In genomic region chr1:111570781-111571181, GRCh38 we compare ENCODE assay signal across 7 cellular contexts. TPM values are rescaled to one million over a fixed set of nuclear protein-coding genes. Genes with fewer than 3 reads are reported as not detected.
DNase-seq lines count a peak whose midpoint lies in the region; ATAC-seq, FAIRE-seq and TF ChIP-seq lines count a peak whose summit lies in the region.

No MANE protein-coding gene starts in this region.

- H3K4me2 ChIP-seq in GM23338: 0 out of 2 replicates have a peak overlapping the region, but pooled peaks have one; percentile 49

- DNase-seq in GM23338 (ENCODE audit: low spot score): peak; percentile 72
- peak; percentile 45 for DNase-seq in SK-MEL-5 (ENCODE audit: low read depth, low spot score)
- peak; percentile 50 for DNase-seq in bronchial epithelial cell (ENCODE audit: low read depth)
- DNase-seq in osteocyte (ENCODE audit: extremely low spot score, unreplicated experiment): no peak
- no peak for DNase-seq in testis
- no peak for DNase-seq in AG20443 (ENCODE audit: low spot score)
- DNase-seq in effector CD4-positive, alpha-beta T cell: no peak

- H3K27ac Mint-ChIP-seq in GM23338 (no peak overlapping the region), osteocyte (ENCODE audit: unreplicated experiment) (no peak overlapping the region)

- peaks cover 16% of the 10 kb centered on the region for H3K4me1 ChIP-seq in GM23338 (ENCODE audit: insufficient read depth)
- H3K4me1 ChIP-seq in testis: peaks cover 9% of the 10 kb centered on the region

- H3K4me3 ChIP-seq in GM23338: no peak overlapping the region
- H3K4me3 ChIP-seq in bronchial epithelial cell (ENCODE audit: low read depth, low read length): no peak overlapping the region
- no peak overlapping the region for H3K4me3 ChIP-seq in testis

- H3K36me3 Mint-ChIP-seq in GM23338 (ENCODE audit: low read depth) (no peaks in the 10 kb centered on the region), osteocyte (ENCODE audit: unreplicated experiment) (no peaks in the 10 kb centered on the region)

- FAIRE-seq in bronchial epithelial cell (lab: Jason Lieb, UNC): no peak

- TF ChIP-seq CTCF in GM23338 (conservative IDR thresholded peaks at IDR 0.05; ENCODE audit: low read depth in 2 of 2): peak; percentile 41 to 53
- peak; percentile 17 for TF ChIP-seq CTCF in bronchial epithelial cell (IDR thresholded peaks at IDR 0.05; ENCODE audit: insufficient read depth, low read length, severe bottlenecking)
- TF ChIP-seq CTCF in osteocyte (IDR thresholded peaks at IDR 0.05): peak; percentile 30
- TF ChIP-seq CTCF in testis (IDR thresholded peaks at IDR 0.05): peak in 1 of 3 experiments; percentile 33

- WGBS in testis, 2 donors: 94 to 100% methylated on average over 2 of the region's 2 CpGs

- no peaks in the 10 kb centered on the region for H4K20me1 ChIP-seq in GM23338 (replicated peaks; ENCODE audit: insufficient read depth)

- no peak overlapping the region for H3K4me3 Mint-ChIP-seq in GM23338
- no peak overlapping the region for H3K4me3 Mint-ChIP-seq in osteocyte (ENCODE audit: unreplicated experiment)

- H3K4me1 Mint-ChIP-seq in GM23338 (peaks cover 13% of the 10 kb centered on the region), osteocyte (ENCODE audit: unreplicated experiment) (no peaks in the 10 kb centered on the region)

- no peaks in the 10 kb centered on the region for H3K9me3 Mint-ChIP-seq in GM23338
- H3K9me3 Mint-ChIP-seq in osteocyte (ENCODE audit: unreplicated experiment): no peaks in the 10 kb centered on the region

- H3K27me3 Mint-ChIP-seq in GM23338 (ENCODE audit: insufficient read depth, low read depth, poor library complexity) (no peaks in the 10 kb centered on the region), osteocyte (ENCODE audit: unreplicated experiment) (peaks cover 39% of the 10 kb centered on the region)

- 0 out of 2 replicates have a peak overlapping the region, but pooled peaks have one; percentile 52 for H2AFZ ChIP-seq in GM23338

- ATAC-seq in GM23338: peak; percentile 86

- in situ Hi-C loops in SK-MEL-5 (cut with HindIII; ENCODE audit: low pct_unique_long_range_greater_than_20kb, low sequenced_read_pairs): no loop called here

- no peaks in the 10 kb centered on the region for H3K79me2 ChIP-seq in GM23338 (replicated peaks; ENCODE audit: insufficient read depth)

- no peaks in the 10 kb centered on the region for H3K27me3 ChIP-seq in GM23338 (ENCODE audit: insufficient read depth)
- no peaks in the 10 kb centered on the region for H3K27me3 ChIP-seq in bronchial epithelial cell (ENCODE audit: control insufficient read depth, insufficient read depth, low read length)
- H3K27me3 ChIP-seq in testis: no peaks in the 10 kb centered on the region

- H3K9me3 ChIP-seq in testis: no peaks in the 10 kb centered on the region

- H3K9me2 ChIP-seq in GM23338 (ENCODE audit: insufficient read depth): no peaks in the 10 kb centered on the region

- 0 out of 2 replicates have a peak, but pooled peaks cover 5% of the 10 kb centered on the region for H3F3A ChIP-seq in GM23338 (replicated peaks; ENCODE audit: low read depth)

- no peak for TF ChIP-seq POLR2A in testis (IDR thresholded peaks at IDR 0.05)

- H3K36me3 ChIP-seq in GM23338 (ENCODE audit: insufficient read depth) (no peaks in the 10 kb centered on the region), bronchial epithelial cell (ENCODE audit: control insufficient read depth, insufficient read depth, low read length) (no peaks in the 10 kb centered on the region), testis (ENCODE audit: low read depth, missing control alignments) (no peaks in the 10 kb centered on the region)

- H3K27ac ChIP-seq in GM23338 (ENCODE audit: low read depth) (no peak overlapping the region), testis (no peak overlapping the region)

- intact Hi-C loops in testis (cut with DNase I; ENCODE audit: low total_unique reads): no loop called here

TF ChIP-seq in GM23338, 12 proteins besides CTCF, POLR2A, EP300 and RAD21 (continues in another document):
- TF ChIP-seq ZNF114 (CRISPR knock-in tag; IDR thresholded peaks at IDR 0.05) (no peak), POLR2AphosphoS5 (IDR thresholded peaks at IDR 0.05; ENCODE audit: low read depth) (no peak), EZH2phosphoT487 (IDR thresholded peaks at IDR 0.05; ENCODE audit: unreplicated experiment) (no peak)
- TF ChIP-seq, protein P1, sequence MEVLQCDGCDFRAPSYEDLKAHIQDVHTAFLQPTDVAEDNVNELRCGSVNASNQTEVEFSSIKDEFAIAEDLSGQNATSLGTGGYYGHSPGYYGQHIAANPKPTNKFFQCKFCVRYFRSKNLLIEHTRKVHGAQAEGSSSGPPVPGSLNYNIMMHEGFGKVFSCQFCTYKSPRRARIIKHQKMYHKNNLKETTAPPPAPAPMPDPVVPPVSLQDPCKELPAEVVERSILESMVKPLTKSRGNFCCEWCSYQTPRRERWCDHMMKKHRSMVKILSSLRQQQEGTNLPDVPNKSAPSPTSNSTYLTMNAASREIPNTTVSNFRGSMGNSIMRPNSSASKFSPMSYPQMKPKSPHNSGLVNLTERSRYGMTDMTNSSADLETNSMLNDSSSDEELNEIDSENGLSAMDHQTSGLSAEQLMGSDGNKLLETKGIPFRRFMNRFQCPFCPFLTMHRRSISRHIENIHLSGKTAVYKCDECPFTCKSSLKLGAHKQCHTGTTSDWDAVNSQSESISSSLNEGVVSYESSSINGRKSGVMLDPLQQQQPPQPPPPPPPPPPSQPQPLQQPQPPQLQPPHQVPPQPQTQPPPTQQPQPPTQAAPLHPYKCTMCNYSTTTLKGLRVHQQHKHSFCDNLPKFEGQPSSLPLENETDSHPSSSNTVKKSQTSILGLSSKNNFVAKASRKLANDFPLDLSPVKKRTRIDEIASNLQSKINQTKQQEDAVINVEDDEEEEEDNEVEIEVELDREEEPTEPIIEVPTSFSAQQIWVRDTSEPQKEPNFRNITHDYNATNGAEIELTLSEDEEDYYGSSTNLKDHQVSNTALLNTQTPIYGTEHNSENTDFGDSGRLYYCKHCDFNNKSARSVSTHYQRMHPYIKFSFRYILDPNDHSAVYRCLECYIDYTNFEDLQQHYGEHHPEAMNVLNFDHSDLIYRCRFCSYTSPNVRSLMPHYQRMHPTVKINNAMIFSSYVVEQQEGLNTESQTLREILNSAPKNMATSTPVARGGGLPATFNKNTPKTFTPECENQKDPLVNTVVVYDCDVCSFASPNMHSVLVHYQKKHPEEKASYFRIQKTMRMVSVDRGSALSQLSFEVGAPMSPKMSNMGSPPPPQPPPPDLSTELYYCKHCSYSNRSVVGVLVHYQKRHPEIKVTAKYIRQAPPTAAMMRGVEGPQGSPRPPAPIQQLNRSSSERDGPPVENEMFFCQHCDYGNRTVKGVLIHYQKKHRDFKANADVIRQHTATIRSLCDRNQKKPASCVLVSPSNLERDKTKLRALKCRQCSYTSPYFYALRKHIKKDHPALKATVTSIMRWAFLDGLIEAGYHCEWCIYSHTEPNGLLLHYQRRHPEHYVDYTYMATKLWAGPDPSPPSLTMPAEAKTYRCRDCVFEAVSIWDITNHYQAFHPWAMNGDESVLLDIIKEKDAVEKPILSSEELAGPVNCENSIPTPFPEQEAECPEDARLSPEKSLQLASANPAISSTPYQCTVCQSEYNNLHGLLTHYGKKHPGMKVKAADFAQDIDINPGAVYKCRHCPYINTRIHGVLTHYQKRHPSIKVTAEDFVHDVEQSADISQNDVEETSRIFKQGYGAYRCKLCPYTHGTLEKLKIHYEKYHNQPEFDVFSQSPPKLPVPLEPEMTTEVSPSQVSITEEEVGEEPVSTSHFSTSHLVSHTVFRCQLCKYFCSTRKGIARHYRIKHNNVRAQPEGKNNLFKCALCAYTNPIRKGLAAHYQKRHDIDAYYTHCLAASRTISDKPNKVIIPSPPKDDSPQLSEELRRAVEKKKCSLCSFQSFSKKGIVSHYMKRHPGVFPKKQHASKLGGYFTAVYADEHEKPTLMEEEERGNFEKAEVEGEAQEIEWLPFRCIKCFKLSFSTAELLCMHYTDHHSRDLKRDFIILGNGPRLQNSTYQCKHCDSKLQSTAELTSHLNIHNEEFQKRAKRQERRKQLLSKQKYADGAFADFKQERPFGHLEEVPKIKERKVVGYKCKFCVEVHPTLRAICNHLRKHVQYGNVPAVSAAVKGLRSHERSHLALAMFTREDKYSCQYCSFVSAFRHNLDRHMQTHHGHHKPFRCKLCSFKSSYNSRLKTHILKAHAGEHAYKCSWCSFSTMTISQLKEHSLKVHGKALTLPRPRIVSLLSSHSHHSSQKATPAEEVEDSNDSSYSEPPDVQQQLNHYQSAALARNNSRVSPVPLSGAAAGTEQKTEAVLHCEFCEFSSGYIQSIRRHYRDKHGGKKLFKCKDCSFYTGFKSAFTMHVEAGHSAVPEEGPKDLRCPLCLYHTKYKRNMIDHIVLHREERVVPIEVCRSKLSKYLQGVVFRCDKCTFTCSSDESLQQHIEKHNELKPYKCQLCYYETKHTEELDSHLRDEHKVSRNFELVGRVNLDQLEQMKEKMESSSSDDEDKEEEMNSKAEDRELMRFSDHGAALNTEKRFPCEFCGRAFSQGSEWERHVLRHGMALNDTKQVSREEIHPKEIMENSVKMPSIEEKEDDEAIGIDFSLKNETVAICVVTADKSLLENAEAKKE (CRISPR knock-in tag; IDR thresholded peaks at IDR 0.05): no peak

RNA-seq across cellular contexts. Expression of gene RAP1A, which starts 48.8 kb away (rescaled TPM):
- 16.2 and 23.3 TPM in 2 replicates for total RNA-seq in GM23338 (2014; rRNA removed; shearing (Covaris generic))
- polyA plus RNA-seq in GM23338 (2016; fragmentation: Nextera tagmentation; extraction: Ambion mirVana) (23.0 and 28.1 TPM in 2 replicates), testis (ENCODE audit: insufficient read depth, low read depth, low replicate concordance) (42.8 TPM)
- total RNA-seq in SK-MEL-5 (2014; rRNA removed; shearing (Covaris generic)): 8.4 and 11.2 TPM in 2 replicates
- 27.9 and 28.1 TPM in 2 replicates for polyA plus RNA-seq in SK-MEL-5 (2015; cell fraction: cytosol; rRNA removed)
- polyA plus RNA-seq in SK-MEL-5 (2015; cell fraction: nucleus; rRNA removed): 7.0 and 11.9 TPM in 2 replicates
- total RNA-seq in bronchial epithelial cell (16.6 and 20.5 TPM in 2 replicates), osteocyte (48.3 and 51.0 TPM in 2 replicates), testis (10 to 100 TPM; 20.8 to 27.6 TPM)

Comparison
In these comparisons a context has a peak if more than half of its experiments do, and no peak if none do; other contexts are left out.
1. DNase-seq: peak in GM23338 (single experiment), SK-MEL-5 (single experiment) and bronchial epithelial cell (single experiment); none in osteocyte (single experiment), testis (single experiment), AG20443 (single experiment) and effector CD4-positive, alpha-beta T cell (single experiment).